Comparison of ENCODE assay signal across 1 cellular context in the genomic region with DNA sequence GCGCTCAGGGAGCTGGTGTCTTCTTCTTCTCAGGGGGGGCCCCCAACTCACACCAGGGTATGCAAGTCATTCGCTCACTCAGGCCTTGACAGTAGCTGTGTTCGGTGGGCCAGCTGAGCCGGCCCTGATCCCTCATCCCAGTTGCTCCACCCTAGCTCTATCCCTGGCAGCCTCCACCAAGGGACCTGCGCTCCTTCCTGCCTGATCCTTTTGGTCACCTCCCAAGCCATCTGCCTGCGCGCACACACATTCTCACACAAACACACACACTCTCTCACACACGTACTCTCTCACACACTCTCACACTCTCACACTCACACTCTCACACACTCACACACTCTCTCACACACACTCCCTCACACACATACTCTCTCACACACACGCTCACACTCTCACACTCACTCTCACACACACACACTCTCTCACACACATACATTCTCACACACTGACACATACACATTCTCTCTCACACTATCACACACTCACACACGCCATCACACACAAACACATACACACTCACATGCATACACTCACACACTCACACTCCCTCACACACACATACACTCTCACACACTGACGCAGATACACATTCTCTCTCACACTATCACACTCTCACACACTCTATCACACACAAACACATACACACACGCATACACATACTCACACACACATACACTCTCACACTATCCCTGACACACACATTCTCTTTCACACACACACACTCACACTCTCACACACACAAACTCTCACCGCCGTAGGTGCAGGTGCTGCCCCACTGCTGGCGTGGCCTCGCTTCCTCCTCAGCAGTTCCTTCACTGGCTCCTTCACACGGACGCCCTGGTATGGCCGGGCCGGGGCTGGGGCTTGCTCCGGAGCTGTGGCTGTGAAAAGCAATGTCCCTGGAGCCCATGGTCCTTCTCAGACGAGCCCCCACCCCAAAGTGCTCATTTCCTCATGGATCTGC.
TF ChIP-seq lines count a peak whose summit lies in the region.

No MANE protein-coding gene starts in this region.

TF ChIP-seq in GM12878, 131 proteins besides CTCF, POLR2A, EP300 and RAD21:
- TF ChIP-seq HDGF (IDR thresholded peaks at IDR 0.05) (peak; percentile 97), BMI1 (IDR thresholded peaks at IDR 0.05; ENCODE audit: borderline replicate concordance) (no peak), BCL3 (IDR thresholded peaks at IDR 0.05; ENCODE audit: borderline replicate concordance, insufficient read depth, low read depth, low read length, poor library complexity, severe bottlenecking) (peak; percentile 84), MYC (IDR thresholded peaks at IDR 0.05; ENCODE audit: insufficient read depth, insufficient read length, insufficient replicate concordance, low read length, severe bottlenecking) (no peak), MTA3 (IDR thresholded peaks at IDR 0.05; ENCODE audit: borderline replicate concordance, low read length) (no peak), PBX3 (IDR thresholded peaks at IDR 0.05; ENCODE audit: insufficient replicate concordance, low read depth, low read length) (peak; percentile 3), POU2F2 (IDR thresholded peaks at IDR 0.05; ENCODE audit: borderline replicate concordance, low read depth, low read length) (peak; percentile 18; the same call in 1 of the 3 replicates), USF1 (IDR thresholded peaks at IDR 0.05; ENCODE audit: borderline replicate concordance, extremely low read length, insufficient read depth, low read depth, low read length) (no peak), TARDBP (IDR thresholded peaks at IDR 0.05; ENCODE audit: borderline replicate concordance) (peak; percentile 92; the same call in 1 of the 2 replicates), MEF2B (IDR thresholded peaks at IDR 0.05; ENCODE audit: partially characterized antibody, poor library complexity, severe bottlenecking) (no peak), SIN3A (IDR thresholded peaks at IDR 0.05; ENCODE audit: low read depth, low read length) (no peak), CUX1 (IDR thresholded peaks at IDR 0.05; ENCODE audit: insufficient replicate concordance, low read depth, low read length) (no peak), ZNF592 (IDR thresholded peaks at IDR 0.05) (no peak)
